11 cellular contexts compared by ENCODE assay signal in the genomic region with DNA sequence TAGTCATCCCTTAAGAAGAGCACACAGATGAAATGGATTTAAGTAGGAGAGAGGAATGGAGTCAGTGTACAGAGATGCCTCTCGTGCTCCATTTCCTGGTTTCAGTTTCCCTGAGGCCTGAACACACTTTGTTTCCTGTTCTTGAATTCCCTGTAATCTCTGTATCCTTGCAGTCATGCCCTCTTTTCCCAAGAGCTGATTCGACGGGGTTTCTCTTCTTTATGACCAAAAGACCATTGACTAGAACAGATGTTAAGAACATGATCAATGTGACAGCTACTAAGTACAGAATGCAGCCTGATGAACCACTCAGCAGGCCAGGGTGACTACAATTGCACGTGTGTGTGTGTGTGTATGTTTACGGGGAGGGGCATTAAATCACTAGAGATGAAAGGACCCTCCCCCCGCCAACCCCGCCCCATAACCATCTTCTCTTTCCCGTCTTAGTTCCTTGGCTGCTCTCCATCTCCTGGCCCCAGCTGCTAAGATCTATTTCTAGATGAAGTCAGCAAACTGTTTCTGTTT. TPM values are rescaled to one million over a fixed set of nuclear protein-coding genes. Genes with fewer than 3 reads are reported as not detected.
DNase-seq lines count a peak whose midpoint lies in the region; ATAC-seq and TF ChIP-seq lines count a peak whose summit lies in the region.
"Had no signal": no experiment of that assay in that cellular context is flagged by ENCODE, and none has a peak within 500 bp of the region (broad histone marks: within the 10 kb centered on the region; RNA-seq: fewer than 3 reads in every experiment).

No MANE protein-coding gene starts in this region.

- no peak overlapping the region for H3K4ac ChIP-seq in IMR-90 (ENCODE audit: low read depth, low read length)
- no peak overlapping the region for H3K4ac ChIP-seq in mesenchymal stem cell (ENCODE audit: low read depth in 1 of 2, low read length in 2 of 2)

- no peak overlapping the region for H2BK15ac ChIP-seq in IMR-90 (ENCODE audit: low read depth, low read length)
- no peak overlapping the region for H2BK15ac ChIP-seq in mesenchymal stem cell (ENCODE audit: low read depth, poor library complexity, severe bottlenecking)

- intact Hi-C loops in A673 (cut with micrococcal nuclease; ENCODE audit: unreplicated experiment) (no loop called here), IMR-90 (cut with micrococcal nuclease) (no loop called here), spleen (cut with DNase I; ENCODE audit: low total_unique reads) (no loop called here)

- 7% methylated on average over 3 of the region's 8 CpGs; no CpG with 5 or more reads in 1 of the 2 experiments for WGBS in IMR-90 (ENCODE audit: extremely low coverage in 2 of 2, insufficient read length in 1 of 2), 2 experiments
- 56% methylated on average over 7 of the region's 8 CpGs for whole genome bisulfite sequencing in mesenchymal stem cell
- WGBS in spleen, 5 donors: 19 to 33% (median 25%) methylated on average over 7 to 8 of the region's 8 CpGs

- no peak overlapping the region for H3K14ac ChIP-seq in IMR-90 (replicated peaks; ENCODE audit: low read depth, low read length)
- no peak overlapping the region for H3K14ac ChIP-seq in mesenchymal stem cell (ENCODE audit: low read length in 2 of 2)

- no TSS peak for BruUV-seq in A673 (replicated peaks; lab: Mats Ljungman, UMichigan)
- no TSS peak for BruUV-seq in IMR-90 (replicated peaks; lab: Mats Ljungman, UMichigan)

- no peaks in the 10 kb centered on the region for H3K9me1 ChIP-seq in IMR-90 (ENCODE audit: insufficient read depth, low read length)

- H3K36me3 ChIP-seq in A673 (ENCODE audit: insufficient read depth, low read length, poor library complexity, severe bottlenecking) (no peaks in the 10 kb centered on the region), IMR-90 (ENCODE audit: control insufficient read depth, insufficient read depth, low read length) (no peaks in the 10 kb centered on the region), mesenchymal stem cell (ENCODE audit: control insufficient read depth in 1 of 2, insufficient read depth in 2 of 2, low read depth in 1 of 2, low read length in 2 of 2) (no peaks in the 10 kb centered on the region), spleen (no peaks in the 10 kb centered on the region)

- DNase-seq in A673 (ENCODE audit: low spot score) (peak; percentile 58), IMR-90 (peak; percentile 21), choroid plexus epithelial cell (ENCODE audit: low read depth) (peak; percentile 59), mesenchymal stem cell (peak; percentile 23), spleen (no peak), NCI-H2196 treated with DMSO at 0.1 percent for 48 hours (lab: John Stamatoyannopoulos, UW; ENCODE audit: unreplicated experiment) (no peak)
- no peak for DNase-seq in stimulated activated CD4-positive, alpha-beta T cell treated with anti-CD3 and anti-CD28 coated beads, Interleukin-4, amount 100 ng/mL, for 1 hour
- DNase-seq: activated CD4-positive, alpha-beta T cell treated with anti-CD3 and anti-CD28 coated beads, Interleukin-2, amount 10 ng/mL, durations not matched to agents 7 days and 5 days had no signal

- H2AK5ac ChIP-seq in IMR-90 (ENCODE audit: low read depth, low read length) (no peak overlapping the region), mesenchymal stem cell (ENCODE audit: low read length, severe bottlenecking) (no peak overlapping the region)

- H3K18ac ChIP-seq in IMR-90 (ENCODE audit: low read depth, low read length): no peak overlapping the region
- no peak overlapping the region for H3K18ac ChIP-seq in mesenchymal stem cell (ENCODE audit: low read depth in 1 of 2, low read length in 2 of 2)

- H4K20me1 ChIP-seq in IMR-90 (ENCODE audit: insufficient read depth, low read length): no peaks in the 10 kb centered on the region

- ATAC-seq in IMR-90 (ENCODE audit: low read depth) (peak; percentile 62), GM21381 (IDR thresholded peaks at IDR 0.05; ENCODE audit: unreplicated experiment) (no peak)

- no peak overlapping the region for H3K9ac ChIP-seq in IMR-90 (ENCODE audit: low read depth, low read length)
- peak overlapping the region; percentile 65 for H3K9ac ChIP-seq in mesenchymal stem cell (ENCODE audit: low read length)

- no peak overlapping the region for H3K4me3 ChIP-seq in A673 (ENCODE audit: low read depth, low read length, poor library complexity, severe bottlenecking)
- H3K4me3 ChIP-seq in IMR-90 (ENCODE audit: insufficient read depth, low read depth, low read length): no peak overlapping the region
- H3K4me3 ChIP-seq in choroid plexus epithelial cell (ENCODE audit: low read depth, low read length): no peak overlapping the region
- peak overlapping the region in 1 of 2 experiments; percentile 58 for H3K4me3 ChIP-seq in mesenchymal stem cell (ENCODE audit: insufficient read depth in 1 of 2, low read depth in 1 of 2, low read length in 2 of 2)
- H3K4me3 ChIP-seq in spleen: no peak overlapping the region

- dilution Hi-C loops in IMR-90 (cut with HindIII; ENCODE audit: low sequenced_read_pairs, unreplicated experiment): no loop called here

- no peak for TF ChIP-seq POLR2A in IMR-90 (IDR thresholded peaks at IDR 0.05; ENCODE audit: low read depth, low read length)
- TF ChIP-seq POLR2A in spleen (IDR thresholded peaks at IDR 0.05): no peak

- H3K23ac ChIP-seq in IMR-90 (ENCODE audit: low read depth, low read length): no peak overlapping the region
- no peak overlapping the region for H3K23ac ChIP-seq in mesenchymal stem cell (ENCODE audit: low read length in 2 of 2)

- no peak overlapping the region for H2AK9ac ChIP-seq in IMR-90 (replicated peaks; ENCODE audit: low read depth, low read length, poor library complexity)

- H2AFZ ChIP-seq in IMR-90 (replicated peaks; ENCODE audit: low read length, poor library complexity) (no peak overlapping the region), mesenchymal stem cell (ENCODE audit: low read depth, low read length) (no peak overlapping the region)

- peak overlapping the region; percentile 51 for H3K4me2 ChIP-seq in IMR-90 (ENCODE audit: low read depth, low read length)
- no peak overlapping the region for H3K4me2 ChIP-seq in mesenchymal stem cell (ENCODE audit: low read length, poor library complexity, severe bottlenecking)

- no peak overlapping the region for H2BK5ac ChIP-seq in IMR-90 (ENCODE audit: low read depth, low read length, poor library complexity, severe bottlenecking)
- H2BK5ac ChIP-seq in mesenchymal stem cell (ENCODE audit: low read depth, low read length, poor library complexity, severe bottlenecking): no peak overlapping the region

- H3K79me1 ChIP-seq in IMR-90 (ENCODE audit: low read depth in 1 of 2, low read length in 2 of 2) (no peaks in the 10 kb centered on the region), mesenchymal stem cell (replicated peaks; ENCODE audit: low read length, poor library complexity, severe bottlenecking) (no peaks in the 10 kb centered on the region)

- H3K27me3 ChIP-seq in A673 (replicated peaks; ENCODE audit: insufficient read depth, low read depth, low read length, poor library complexity) (no peaks in the 10 kb centered on the region), IMR-90 (ENCODE audit: control insufficient read depth, insufficient read depth, low read length) (peaks cover 2% of the 10 kb centered on the region; the same call in 1 of the 2 replicates), mesenchymal stem cell (ENCODE audit: control insufficient read depth in 1 of 2, insufficient read depth in 1 of 2, low read length in 2 of 2) (peaks cover 0 to 2% of the 10 kb centered on the region in 2 experiments), spleen (replicated peaks in 1 of 7) (peaks cover 0 to 20% (median 0%) of the 10 kb centered on the region in 7 donors)

- H4K91ac ChIP-seq in IMR-90 (ENCODE audit: insufficient read depth, low read depth, low read length): no peak overlapping the region
- H4K91ac ChIP-seq in mesenchymal stem cell (ENCODE audit: low read length): no peak overlapping the region

- H3K27ac ChIP-seq in A673 (ENCODE audit: low read depth, low read length, poor library complexity, severe bottlenecking): no peak overlapping the region
- H3K27ac ChIP-seq in IMR-90 (ENCODE audit: insufficient read depth, low read length): no peak overlapping the region
- H3K27ac ChIP-seq in mesenchymal stem cell (ENCODE audit: low read length, poor library complexity, severe bottlenecking): no peak overlapping the region
- peak overlapping the region in 1 of 8 donors; percentile 7 for H3K27ac ChIP-seq in spleen

- no peak overlapping the region for H4K5ac ChIP-seq in IMR-90 (ENCODE audit: low read depth, low read length)

- no peak overlapping the region for H2BK20ac ChIP-seq in IMR-90 (ENCODE audit: low read depth, low read length)

- H3K4me1 ChIP-seq in A673 (ENCODE audit: insufficient read depth, low read length, poor library complexity, severe bottlenecking) (peaks cover 11% of the 10 kb centered on the region), IMR-90 (ENCODE audit: control insufficient read depth, insufficient read depth, low read length) (peaks cover 2% of the 10 kb centered on the region; the same call in 1 of the 2 replicates), mesenchymal stem cell (ENCODE audit: control insufficient read depth, insufficient read depth, low read depth, low read length) (no peaks in the 10 kb centered on the region), spleen (peaks cover 0 to 9% (median 0%) of the 10 kb centered on the region in 6 donors)

- no peak overlapping the region for H2BK12ac ChIP-seq in mesenchymal stem cell (ENCODE audit: low read length in 2 of 2)

- H3K56ac ChIP-seq in IMR-90 (ENCODE audit: extremely low read depth, insufficient read depth, low read length): no peak overlapping the region

- in situ Hi-C loops in IMR-90 (cut with MboI; ENCODE audit: low sequenced_read_pairs): no loop called here

- H2BK120ac ChIP-seq in IMR-90 (ENCODE audit: low read depth, low read length): no peak overlapping the region
- H2BK120ac ChIP-seq in mesenchymal stem cell (ENCODE audit: low read depth, low read length): no peak overlapping the region

- H4K8ac ChIP-seq in IMR-90 (ENCODE audit: low read depth in 2 of 2, low read length in 2 of 2): no peak overlapping the region
- H4K8ac ChIP-seq in mesenchymal stem cell (ENCODE audit: low read length): no peak overlapping the region

- CTCF ChIA-PET in A673 (lab: Charles Lee) (interaction anchor here (0.9 to 1.2 kb wide), 2 partner anchors 16 to 17 kb away, joined by 4 to 5 read pairs; no protein-coding TSS in a partner anchor), IMR-90 (lab: Yijun Ruan, JAX) (no interaction called here)

- TF ChIP-seq CTCF in A673 (conservative IDR thresholded peaks at IDR 0.05; ENCODE audit: low read depth, low read length): no peak
- no peak for TF ChIP-seq CTCF in IMR-90 (conservative IDR thresholded peaks at IDR 0.05; ENCODE audit: low read depth, low read length)
- no peak for TF ChIP-seq CTCF in choroid plexus epithelial cell (conservative IDR thresholded peaks at IDR 0.05; ENCODE audit: low read depth, low read length)
- TF ChIP-seq CTCF in spleen (IDR thresholded peaks at IDR 0.05 in 8 of 11, conservative IDR thresholded peaks at IDR 0.05 in 3 of 11): no peak

- H3K9me3 ChIP-seq in A673 (ENCODE audit: low read depth, low read length, poor library complexity, severe bottlenecking) (no peaks in the 10 kb centered on the region), IMR-90 (ENCODE audit: control insufficient read depth, insufficient read depth, low read length) (no peaks in the 10 kb centered on the region), mesenchymal stem cell (ENCODE audit: control insufficient read depth, low read length) (no peaks in the 10 kb centered on the region), spleen (no peaks in the 10 kb centered on the region)

- POLR2A ChIA-PET in A673 (lab: Charles Lee; ENCODE audit: low non-redundant PET): interaction anchor here (0.6 kb wide), 1 partner anchor 29 kb away, joined by 3 read pairs; no protein-coding TSS in a partner anchor
- POLR2A ChIA-PET in IMR-90 (lab: Charles Lee; ENCODE audit: unreplicated experiment): no interaction called here

- no peak for TF ChIP-seq RAD21 in IMR-90 (IDR thresholded peaks at IDR 0.05; ENCODE audit: low read length)

RNA-seq across cellular contexts. Expression of gene SLC22A6, which starts 26.2 kb away (rescaled TPM):
- total RNA-seq in A673 (2021) (not detected in 2 replicates), IMR-90 (2012; rRNA removed) (not detected in 2 replicates), spleen (not detected)
- polyA plus RNA-seq in IMR-90 (2012; rRNA removed) (not detected in 2 replicates), spleen (not detected)
- polyA plus RNA-seq in IMR-90 (2012; cell fraction: cytosol; rRNA removed): not detected in 2 replicates
- polyA plus RNA-seq in IMR-90 (2012; cell fraction: nucleus; rRNA removed; ENCODE audit: low replicate concordance): not detected in 2 replicates
- polyA plus RNA-seq in mesenchymal stem cell (2013, experiment 1 of 2): not detected
- polyA plus RNA-seq in mesenchymal stem cell (2013, experiment 2 of 2): not detected
- total RNA-seq: activated CD4-positive, alpha-beta T cell treated with anti-CD3 and anti-CD28 coated beads, Interleukin-2, amount 10 ng/mL, durations not matched to agents 7 days and 5 days had no signal
- polyA plus RNA-seq: adipose tissue, CD14-positive monocyte had no signal

RNA-seq across cellular contexts. Expression of gene CHRM1, which starts 37.4 kb away (rescaled TPM):
- total RNA-seq in A673 (2021): 0.17 and 0.41 TPM in 2 replicates
- not detected in 2 replicates for total RNA-seq in IMR-90 (2012; rRNA removed)
- polyA plus RNA-seq in IMR-90 (2012; rRNA removed): not detected in 2 replicates
- not detected in 2 replicates for polyA plus RNA-seq in IMR-90 (2012; cell fraction: cytosol; rRNA removed)
- polyA plus RNA-seq in IMR-90 (2012; cell fraction: nucleus; rRNA removed; ENCODE audit: low replicate concordance): not detected in 2 replicates
- polyA plus RNA-seq in mesenchymal stem cell (2013, experiment 1 of 2): 0.01 TPM
- not detected for polyA plus RNA-seq in mesenchymal stem cell (2013, experiment 2 of 2)
- not detected for total RNA-seq in spleen
- polyA plus RNA-seq in spleen: not detected
- total RNA-seq: activated CD4-positive, alpha-beta T cell treated with anti-CD3 and anti-CD28 coated beads, Interleukin-2, amount 10 ng/mL, durations not matched to agents 7 days and 5 days had no signal
- polyA plus RNA-seq: CD14-positive monocyte had no signal

RNA-seq across cellular contexts. Expression of gene SLC22A8, which starts 57.0 kb away (rescaled TPM):
- total RNA-seq in A673 (2021) (not detected in 2 replicates), IMR-90 (2012; rRNA removed) (not detected in 2 replicates), spleen (not detected)
- polyA plus RNA-seq in IMR-90 (2012; rRNA removed) (not detected in 2 replicates), spleen (not detected)
- not detected in 2 replicates for polyA plus RNA-seq in IMR-90 (2012; cell fraction: cytosol; rRNA removed)
- not detected in 2 replicates for polyA plus RNA-seq in IMR-90 (2012; cell fraction: nucleus; rRNA removed; ENCODE audit: low replicate concordance)
- polyA plus RNA-seq in mesenchymal stem cell (2013, experiment 1 of 2): not detected
- not detected for polyA plus RNA-seq in mesenchymal stem cell (2013, experiment 2 of 2)
- total RNA-seq: activated CD4-positive, alpha-beta T cell treated with anti-CD3 and anti-CD28 coated beads, Interleukin-2, amount 10 ng/mL, durations not matched to agents 7 days and 5 days had no signal
- polyA plus RNA-seq: adipose tissue, CD14-positive monocyte had no signal

Comparison
In these comparisons a context has a peak if more than half of its experiments do, and no peak if none do; other contexts are left out.
1. DNase-seq: peak in A673 (single experiment), IMR-90 (single experiment), choroid plexus epithelial cell (single experiment) and mesenchymal stem cell (single experiment); none in spleen (single experiment), stimulated activated CD4-positive, alpha-beta T cell treated with anti-CD3 and anti-CD28 coated beads, Interleukin-4, amount 100 ng/mL, for 1 hour (single experiment) and NCI-H2196 treated with DMSO at 0.1 percent for 48 hours (single experiment).